Comparison of ENCODE assay signal across 1 cellular context in genomic region chr2:222319576-222320440, GRCh38.
TF ChIP-seq lines count a peak whose summit lies in the region.

No MANE protein-coding gene starts in this region.

TF ChIP-seq in HEK293, 187 proteins besides CTCF, POLR2A, EP300 and RAD21 (continued from another document):
- no peak for TF ChIP-seq BCL6B (tag by site-specific recombination; IDR thresholded peaks at IDR 0.05)
- no peak for TF ChIP-seq ZNF660 (tag by site-specific recombination; IDR thresholded peaks at IDR 0.05)
- no peak for TF ChIP-seq ZBTB49 (tag by site-specific recombination; IDR thresholded peaks at IDR 0.05; ENCODE audit: low read depth)
- no peak for TF ChIP-seq ZNF16 (tag by site-specific recombination; IDR thresholded peaks at IDR 0.05; ENCODE audit: low read depth)
- peak; percentile 52 for TF ChIP-seq KLF9 (tag by site-specific recombination; IDR thresholded peaks at IDR 0.05; ENCODE audit: low read depth)
- no peak for TF ChIP-seq ZNF514 (tag by site-specific recombination; IDR thresholded peaks at IDR 0.05)
- TF ChIP-seq ZNF555 (tag by site-specific recombination; conservative IDR thresholded peaks at IDR 0.05): no peak
- TF ChIP-seq REPIN1 (tag by site-specific recombination; IDR thresholded peaks at IDR 0.05; ENCODE audit: low read depth): no peak
- TF ChIP-seq ZNF24 (tag by site-specific recombination; IDR thresholded peaks at IDR 0.05): 0 out of 2 replicates have a peak, but pooled peaks have one; percentile 21
- TF ChIP-seq GLI2 (tag by site-specific recombination; IDR thresholded peaks at IDR 0.05; ENCODE audit: borderline replicate concordance, low read depth): no peak
- TF ChIP-seq YY2 (tag by site-specific recombination; IDR thresholded peaks at IDR 0.05): no peak
- TF ChIP-seq ZSCAN5A (tag by site-specific recombination; IDR thresholded peaks at IDR 0.05): 0 out of 2 replicates have a peak, but pooled peaks have one; percentile 62
- TF ChIP-seq ZNF513 (tag by site-specific recombination; IDR thresholded peaks at IDR 0.05): 0 out of 2 replicates have a peak, but pooled peaks have one; percentile 14
- TF ChIP-seq GLIS1 (tag by site-specific recombination; IDR thresholded peaks at IDR 0.05): peak; percentile 16; the same call in 1 of the 2 replicates
- TF ChIP-seq ZNF449 (tag by site-specific recombination; IDR thresholded peaks at IDR 0.05): 0 out of 2 replicates have a peak, but pooled peaks have one; percentile 19
- TF ChIP-seq ZNF398 (tag by site-specific recombination; IDR thresholded peaks at IDR 0.05): peak; percentile 94
- TF ChIP-seq TSHZ1 (tag by site-specific recombination; IDR thresholded peaks at IDR 0.05; ENCODE audit: borderline replicate concordance): no peak
